8 cellular contexts compared by ENCODE assay signal in genomic region chr2:202912342-202912804, GRCh38. TPM values are rescaled to one million over a fixed set of nuclear protein-coding genes. Genes with fewer than 3 reads are reported as not detected.
DNase-seq lines count a peak whose midpoint lies in the region; ATAC-seq and TF ChIP-seq lines count a peak whose summit lies in the region.
"Not testable (repeated sequence)": the region's sequence is repeated elsewhere in the genome, so short reads cannot be mapped to it uniquely, and the experiment has no call there.

No MANE protein-coding gene starts in this region.

- H3K4me2 ChIP-seq in OCI-LY3 (ENCODE audit: low read length), result peak overlapping the region; percentile 58; the same call in 1 of the 2 replicates
- H3K4me2 ChIP-seq in mesendoderm (ENCODE audit: low read length), result not testable (repeated sequence)

- not testable (repeated sequence) for H3K9me3 Mint-ChIP-seq in CD4-positive, alpha-beta memory T cell

- H3K18ac ChIP-seq in mesendoderm (ENCODE audit: low read length), result not testable (repeated sequence)

- not testable (repeated sequence) for H2BK120ac ChIP-seq in mesendoderm (ENCODE audit: low read depth, low read length)

- H3K79me1 ChIP-seq in mesendoderm (ENCODE audit: low read length), result not testable (repeated sequence)

- H3K23ac ChIP-seq in mesendoderm (ENCODE audit: low read length), result not testable (repeated sequence)

- H2BK5ac ChIP-seq in mesendoderm (ENCODE audit: low read length), result not testable (repeated sequence)

- not testable (repeated sequence) for H4K5ac ChIP-seq in mesendoderm (ENCODE audit: low read length)

- WGBS in mesendoderm (ENCODE audit: extremely low coverage, insufficient coverage, low lambda C conversion rate), result no CpG with 5 or more reads among the region's 41 CpGs

- CTCF ChIA-PET in CD4-positive, alpha-beta memory T cell (lab: Charles Lee; ENCODE audit: partially characterized antibody), result interaction anchor here (0.6 to 2.1 kb wide), 2 partner anchors 84 to 326 kb away, joined by 3 to 7 read pairs; partner anchors contain the start of gene CYP20A1

- H3K27me3 ChIP-seq in CD4-positive, alpha-beta memory T cell (ENCODE audit: insufficient read depth, low read length); OCI-LY3 (ENCODE audit: low read depth, low read length); mesendoderm (ENCODE audit: insufficient read depth, low read length, poor library complexity): not testable (repeated sequence)

- POLR2A ChIA-PET in CD4-positive, alpha-beta memory T cell (lab: Charles Lee; ENCODE audit: partially characterized antibody), result interaction anchor here (1.4 to 2.4 kb wide), 4 partner anchors 102 to 417 kb away, joined by 3 to 28 read pairs (median 12); partner anchors contain the start of genes CYP20A1, FAM117B and NBEAL1

- H3K9ac ChIP-seq in OCI-LY3 (ENCODE audit: low read length) (peak overlapping the region; percentile 94), mesendoderm (ENCODE audit: low read length) (peak overlapping the region; percentile 77)

- H3K27me3 Mint-ChIP-seq in CD4-positive, alpha-beta memory T cell, result not testable (repeated sequence)

- H3K4me1 Mint-ChIP-seq in CD4-positive, alpha-beta memory T cell, result peaks cover 16 to 48% (median 32%) of the 10 kb centered on the region in 4 donors

- H3K27ac ChIP-seq in CD4-positive, alpha-beta memory T cell (ENCODE audit: low read depth, low read length), result peak overlapping the region; percentile 74
- H3K27ac ChIP-seq in OCI-LY3 (ENCODE audit: low read length), result peak overlapping the region; percentile 92
- not testable (repeated sequence) for H3K27ac ChIP-seq in mesendoderm (ENCODE audit: low read depth, low read length)

- H2AK5ac ChIP-seq in mesendoderm (ENCODE audit: low read length), result not testable (repeated sequence)

- not testable (repeated sequence) for H3K36me3 Mint-ChIP-seq in CD4-positive, alpha-beta memory T cell

- not testable (repeated sequence) for H2AFZ ChIP-seq in OCI-LY3 (ENCODE audit: low read depth, low read length)

- not testable (repeated sequence) for H4K20me1 ChIP-seq in OCI-LY3 (ENCODE audit: insufficient read depth, low read length)

- peak overlapping the region; percentile 94 to 96 for H3K4me3 ChIP-seq in CD4-positive, alpha-beta memory T cell (ENCODE audit: low read length in 2 of 2)
- peak overlapping the region; percentile 93 for H3K4me3 ChIP-seq in OCI-LY3 (ENCODE audit: low read length)
- not testable (repeated sequence) for H3K4me3 ChIP-seq in mesendoderm (ENCODE audit: low read length)

- H3K4ac ChIP-seq in mesendoderm (ENCODE audit: low read depth, low read length), result not testable (repeated sequence)

- not testable (repeated sequence) for H3K9me3 ChIP-seq in CD4-positive, alpha-beta memory T cell (ENCODE audit: control insufficient read depth in 1 of 2, low read length in 2 of 2); OCI-LY3 (ENCODE audit: insufficient read depth, low read length)

- intact Hi-C loops in CD4-positive, alpha-beta memory T cell (cut with micrococcal nuclease), result loop anchor here (5.0 kb wide), 1 partner anchor 1460 kb away; the partner anchor contains the start of genes STRADB and TRAK2

- not testable (repeated sequence) for H2BK15ac ChIP-seq in mesendoderm (replicated peaks; ENCODE audit: low read depth)

- H3K79me2 ChIP-seq in OCI-LY3 (ENCODE audit: low read length) (peaks cover 42% of the 10 kb centered on the region), mesendoderm (ENCODE audit: control insufficient read depth, insufficient read depth, low read length) (peaks cover 33% of the 10 kb centered on the region)

- not testable (repeated sequence) for H3K56ac ChIP-seq in mesendoderm (ENCODE audit: low read length)

- ATAC-seq in GM19468 (IDR thresholded peaks at IDR 0.05; ENCODE audit: extremely low read depth, unreplicated experiment) (peak; percentile 16), HG03060 (IDR thresholded peaks at IDR 0.05; ENCODE audit: low read depth, unreplicated experiment) (peak; percentile 19), esophagus mucosa (peak; percentile 70)

- peaks cover 15% of the 10 kb centered on the region for H3K4me1 ChIP-seq in CD4-positive, alpha-beta memory T cell (ENCODE audit: insufficient read depth, low read length)
- peaks cover 20% of the 10 kb centered on the region for H3K4me1 ChIP-seq in OCI-LY3 (ENCODE audit: low read length)
- H3K4me1 ChIP-seq in mesendoderm (ENCODE audit: control insufficient read depth, low read depth, low read length), result not testable (repeated sequence)

- TF ChIP-seq CTCF in OCI-LY3 (IDR thresholded peaks at IDR 0.05; ENCODE audit: low read depth, low read length), result not testable (repeated sequence)

- H4K8ac ChIP-seq in mesendoderm (ENCODE audit: low read depth, low read length), result not testable (repeated sequence)

- not testable (repeated sequence) for DNase-seq in CD4-positive, alpha-beta memory T cell; mesendoderm
- DNase-seq in activated gamma-delta T cell treated with anti-CD3 and anti-CD28 coated beads, Interleukin-2, amount 50 U/mL, for 16 hours (ENCODE audit: low read depth), result peak; percentile 0
- DNase-seq in stimulated activated CD4-positive, alpha-beta T cell treated with anti-CD3 and anti-CD28 coated beads, TNF-alpha, amount 100 ng/mL, for 4 hours (ENCODE audit: low read depth in 3 of 3), result peak in 2 of 3 experiments; percentile 2 to 26

- H3K27ac Mint-ChIP-seq in CD4-positive, alpha-beta memory T cell, result peak overlapping the region; percentile 93 to 99 (median 98)

- peak overlapping the region; percentile 92 to 99 (median 98) for H3K4me3 Mint-ChIP-seq in CD4-positive, alpha-beta memory T cell

- H3K36me3 ChIP-seq in CD4-positive, alpha-beta memory T cell (ENCODE audit: insufficient read depth, low read length); OCI-LY3 (replicated peaks; ENCODE audit: low read depth, low read length); mesendoderm (ENCODE audit: control insufficient read depth, insufficient read depth, low read length): not testable (repeated sequence)

RNA-seq across cellular contexts. Expression of gene CARF, which starts 0.3 kb away (rescaled TPM):
- 10 to 100 TPM; 24.4 to 27.6 TPM for total RNA-seq in CD4-positive, alpha-beta memory T cell
- polyA plus RNA-seq in CD4-positive, alpha-beta memory T cell, result 1 to 10 TPM; 1.9 to 5.3 TPM
- total RNA-seq in esophagus mucosa, result 6.6 TPM
- 0.93 TPM for polyA plus RNA-seq in mesendoderm (2013, experiment 1 of 2)
- 0.97 TPM for polyA plus RNA-seq in mesendoderm (2013, experiment 2 of 2)

RNA-seq across cellular contexts. Expression of gene WDR12, which starts 0.9 kb away (rescaled TPM):
- total RNA-seq in CD4-positive, alpha-beta memory T cell, result 10 to 100 TPM; 21.3 to 25.0 TPM
- 10 to 100 TPM; 16.5 to 20.0 TPM for polyA plus RNA-seq in CD4-positive, alpha-beta memory T cell
- total RNA-seq in esophagus mucosa, result 39.6 TPM
- 86.8 TPM for polyA plus RNA-seq in mesendoderm (2013, experiment 1 of 2)
- polyA plus RNA-seq in mesendoderm (2013, experiment 2 of 2), result 91.1 TPM

RNA-seq across cellular contexts. Expression of gene ICA1L, which starts 40.8 kb away (rescaled TPM):
- total RNA-seq in CD4-positive, alpha-beta memory T cell, result under 1 TPM; 0.50 to 0.58 TPM
- polyA plus RNA-seq in CD4-positive, alpha-beta memory T cell, result 1 to 10 TPM in 1 of 2 donors, under 1 TPM in 1; 0.45 to 1.8 TPM
- total RNA-seq in esophagus mucosa, result 1.5 TPM
- 0.79 TPM for polyA plus RNA-seq in mesendoderm (2013, experiment 1 of 2)
- polyA plus RNA-seq in mesendoderm (2013, experiment 2 of 2), result 1.0 TPM

Comparison
In these comparisons a context has a peak if more than half of its experiments do, and no peak if none do; other contexts are left out.
1. ATAC-seq: peak in every context shown above with its lines; median percentile 70 in esophagus mucosa; 19 in HG03060; 16 in GM19468.